ENCODE assay signal across 14 cellular contexts in genomic region chr3:126621627-126622345, GRCh38. TPM values are rescaled to one million over a fixed set of nuclear protein-coding genes. Genes with fewer than 3 reads are reported as not detected.
DNase-seq lines count a peak whose midpoint lies in the region; ATAC-seq and TF ChIP-seq lines count a peak whose summit lies in the region.
"Had no signal": no experiment of that assay in that cellular context is flagged by ENCODE, and none has a peak within 500 bp of the region (broad histone marks: within the 10 kb centered on the region; RNA-seq: fewer than 3 reads in every experiment).

No MANE protein-coding gene starts in this region.

- H3K4me3 Mint-ChIP-seq in stimulated activated effector memory CD8-positive, alpha-beta T cell treated with anti-CD3 and anti-CD28 coated beads, Interleukin-12 subunit alpha, Interleukin-12 subunit beta, amount 100 ng/mL, for 72 hours = no peak overlapping the region
- H3K4me3 Mint-ChIP-seq: activated naive CD4-positive, alpha-beta T cell treated with anti-CD3 and anti-CD28 coated beads for 36 hours had no signal

- H3K9me3 Mint-ChIP-seq in stimulated activated effector memory CD8-positive, alpha-beta T cell treated with anti-CD3 and anti-CD28 coated beads, Interleukin-12 subunit alpha, Interleukin-12 subunit beta, amount 100 ng/mL, for 72 hours = no peaks in the 10 kb centered on the region
- H3K9me3 Mint-ChIP-seq: activated naive CD4-positive, alpha-beta T cell treated with anti-CD3 and anti-CD28 coated beads for 36 hours had no signal

- no peaks in the 10 kb centered on the region for H3K27me3 ChIP-seq in brain microvascular endothelial cell (replicated peaks)
- H3K27me3 ChIP-seq: esophagus muscularis mucosa, ovary, thyroid gland had no signal

- H3K4me3 ChIP-seq in AG04449 (ENCODE audit: low read depth, low read length) (no peak overlapping the region), brain microvascular endothelial cell (ENCODE audit: low read depth, low read length) (no peak overlapping the region)
- H3K4me3 ChIP-seq: esophagus muscularis mucosa, GM12878, ovary, thyroid gland had no signal

- ATAC-seq in stimulated activated effector memory CD8-positive, alpha-beta T cell treated with anti-CD3 and anti-CD28 coated beads, Interleukin-12 subunit alpha, Interleukin-12 subunit beta, amount 100 ng/mL, for 72 hours = no peak
- ATAC-seq in GM18498 (IDR thresholded peaks at IDR 0.05; ENCODE audit: unreplicated experiment) = no peak
- ATAC-seq: GM12878 had no signal

- CTCF ChIA-PET in AG04449 (lab: Yijun Ruan, JAX) = interaction anchor here (0.7 to 3.0 kb wide), 4 partner anchors 33 to 361 kb away, joined by 3 to 12 read pairs (median 3); partner anchors contain the start of genes CHST13, PLXNA1 and TXNRD3

- intact Hi-C loops in head of caudate nucleus (cut with DNase I) = no loop called here

- DNase-seq in AG04449 (ENCODE audit: low read depth, low spot score) (peak; percentile 49), M059J (ENCODE audit: low read depth) (peak; percentile 56), brain microvascular endothelial cell (peak; percentile 38), iris pigment epithelial cell (ENCODE audit: low read depth) (peak; percentile 64), head of caudate nucleus (no peak), GF-D8 (lab: John Stamatoyannopoulos, UW) (no peak)
- DNase-seq in stimulated activated effector memory CD8-positive, alpha-beta T cell treated with anti-CD3 and anti-CD28 coated beads, Interleukin-12 subunit alpha, Interleukin-12 subunit beta, amount 100 ng/mL, for 72 hours (ENCODE audit: low spot score in 2 of 2) = no peak
- DNase-seq: activated naive CD4-positive, alpha-beta T cell treated with anti-CD3 and anti-CD28 coated beads for 36 hours; ovary; stimulated activated CD4-positive, alpha-beta T cell treated with anti-CD3 and anti-CD28 coated beads, Interleukin-15, amount 100 ng/mL, for 24 hours; thyroid gland had no signal

- POLR2A ChIA-PET in AG04449 (lab: Yijun Ruan, JAX) = interaction anchor here (0.6 to 1.3 kb wide), 4 partner anchors 14 to 370 kb away, joined by 3 to 4 read pairs (median 3); partner anchors contain the start of gene ZXDC

- no peak for TF ChIP-seq CTCF in AG04449 (IDR thresholded peaks at IDR 0.05; ENCODE audit: insufficient read depth, low read length, missing control alignments)
- no peak for TF ChIP-seq CTCF in brain microvascular endothelial cell (IDR thresholded peaks at IDR 0.05; ENCODE audit: low read depth, low read length, missing control alignments)

- no peaks in the 10 kb centered on the region for H3K4me1 Mint-ChIP-seq in stimulated activated effector memory CD8-positive, alpha-beta T cell treated with anti-CD3 and anti-CD28 coated beads, Interleukin-12 subunit alpha, Interleukin-12 subunit beta, amount 100 ng/mL, for 72 hours

- in situ Hi-C loops in brain microvascular endothelial cell (cut with HindIII; ENCODE audit: low pct_ligation_motif_present, low sequenced_read_pairs) = no loop called here

- H3K27ac ChIP-seq in brain microvascular endothelial cell = no peak overlapping the region
- H3K27ac ChIP-seq: esophagus muscularis mucosa, ovary, thyroid gland had no signal

- no peaks in the 10 kb centered on the region for H3K36me3 Mint-ChIP-seq in stimulated activated effector memory CD8-positive, alpha-beta T cell treated with anti-CD3 and anti-CD28 coated beads, Interleukin-12 subunit alpha, Interleukin-12 subunit beta, amount 100 ng/mL, for 72 hours

- no peaks in the 10 kb centered on the region for H3K36me3 ChIP-seq in brain microvascular endothelial cell (replicated peaks)
- H3K36me3 ChIP-seq: ovary, thyroid gland had no signal

- H3K27ac Mint-ChIP-seq in stimulated activated effector memory CD8-positive, alpha-beta T cell treated with anti-CD3 and anti-CD28 coated beads, Interleukin-12 subunit alpha, Interleukin-12 subunit beta, amount 100 ng/mL, for 72 hours = no peak overlapping the region
- H3K27ac Mint-ChIP-seq: activated naive CD4-positive, alpha-beta T cell treated with anti-CD3 and anti-CD28 coated beads for 36 hours had no signal

RNA-seq across cellular contexts. Expression of gene TXNRD3, which starts 33.1 kb away (rescaled TPM):
- total RNA-seq in M059J (2014; rRNA removed; shearing (Covaris generic)) = 4.0 and 7.8 TPM in 2 replicates
- total RNA-seq: GM12878 had no signal

Comparison
In these comparisons a context has a peak if more than half of its experiments do, and no peak if none do; other contexts are left out.
1. DNase-seq: peak in AG04449 (single experiment), M059J (single experiment), brain microvascular endothelial cell (single experiment) and iris pigment epithelial cell (single experiment); none in head of caudate nucleus (0 of 42), stimulated activated effector memory CD8-positive, alpha-beta T cell treated with anti-CD3 and anti-CD28 coated beads, Interleukin-12 subunit alpha, Interleukin-12 subunit beta, amount 100 ng/mL, for 72 hours (0 of 2) and GF-D8 (single experiment).